1 cellular context compared by ENCODE assay signal in genomic region chr4:170007113-170007512, GRCh38.
A peak's percentile ranks its signal among the peaks of the same experiment; 100 is the strongest.
TF ChIP-seq lines count a peak whose summit lies in the region.

No MANE protein-coding gene starts in this region.

TF ChIP-seq in K562, 482 proteins besides CTCF, POLR2A, EP300 and RAD21 (continued from another document):
- TF ChIP-seq PBX2 (CRISPR knock-in tag; IDR thresholded peaks at IDR 0.05; ENCODE audit: low read depth): no peak; the same call in 1 of the 2 replicates
- peak; percentile 82 for TF ChIP-seq PBX2 (tag; conservative IDR thresholded peaks at IDR 0.05; ENCODE audit: low read depth)
